In the genomic region with DNA sequence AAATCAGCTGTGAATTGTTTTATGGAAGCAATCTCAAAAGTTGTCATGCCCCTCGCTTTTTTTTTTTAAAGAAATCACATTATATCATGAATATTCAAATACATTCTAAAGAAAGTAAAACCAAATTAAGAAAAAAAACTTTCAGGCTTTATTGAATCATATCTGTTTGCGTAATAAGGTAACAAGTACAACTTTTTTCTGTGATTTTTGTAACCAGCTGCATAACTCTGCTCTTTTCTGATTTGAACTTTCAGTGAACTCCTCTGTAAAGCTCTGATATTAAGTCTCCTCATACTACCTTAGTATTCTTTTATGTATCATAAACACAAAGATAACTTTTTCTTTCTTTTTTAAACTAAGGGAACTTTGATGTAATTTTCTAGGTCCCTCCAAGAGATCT, we compare ENCODE assay signal across 17 cellular contexts.
"Had no signal": no experiment of that assay in that cellular context is flagged by ENCODE, and none has a peak within 500 bp of the region (broad histone marks: within the 10 kb centered on the region; RNA-seq: fewer than 3 reads in every experiment).

No MANE protein-coding gene starts in this region.

- H3K4me3 ChIP-seq: esophagus muscularis mucosa, heart right ventricle, lower lobe of right lung, right lobe of liver, testis had no signal

- H3K9ac ChIP-seq: parathyroid adenoma had no signal

- H3K27ac ChIP-seq: lower lobe of right lung, parathyroid adenoma, right lobe of liver, testis, WERI-Rb-1 had no signal

- ATAC-seq: heart right ventricle; left colon; lower lobe of right lung; natural killer cell; right lobe of liver; stimulated activated memory B cell treated with anti-CD40 and anti-IgM and Interleukin-4, amounts not matched to agents 10 μg/mL and 1 μg/mL and 100 μg/mL, for 72 hours had no signal

- H3K9me3 ChIP-seq: esophagus muscularis mucosa, lower lobe of right lung, right lobe of liver, testis had no signal

- H3K27me3 ChIP-seq: esophagus muscularis mucosa, heart right ventricle, right lobe of liver, testis had no signal

- H3K4me1 ChIP-seq: lower lobe of right lung, parathyroid adenoma, right lobe of liver, testis had no signal

- H3K36me3 ChIP-seq: esophagus muscularis mucosa, heart right ventricle, lower lobe of right lung, right lobe of liver, WERI-Rb-1 had no signal

- DNase-seq: activated CD4-positive, alpha-beta T cell treated with anti-CD3 and anti-CD28 coated beads, Interleukin-2, amount 50 U/mL, for 4 hours; activated naive CD8-positive, alpha-beta T cell treated with anti-CD3 and anti-CD28 coated beads for 36 hours; effector CD8-positive, alpha-beta T cell; heart right ventricle; islet precursor cell; left colon; lower lobe of right lung; natural killer cell; right lobe of liver; stimulated activated CD4-positive, alpha-beta T cell treated with anti-CD3 and anti-CD28 coated beads, Interleukin-4, amount 100 ng/mL, for 4 hours; SW 1271; T-helper 2 cell; testis; WERI-Rb-1 had no signal
